In genomic region chr17:12632785-12633184, GRCh38 we compare ENCODE assay signal across 18 cellular contexts. TPM values are rescaled to one million over a fixed set of nuclear protein-coding genes. Genes with fewer than 3 reads are reported as not detected.
DNase-seq lines count a peak whose midpoint lies in the region; ATAC-seq and TF ChIP-seq lines count a peak whose summit lies in the region.
"Had no signal": no experiment of that assay in that cellular context is flagged by ENCODE, and none has a peak within 500 bp of the region (broad histone marks: within the 10 kb centered on the region; RNA-seq: fewer than 3 reads in every experiment).

No MANE protein-coding gene starts in this region.

- H3K9ac ChIP-seq in OCI-LY3 (ENCODE audit: low read length): peak overlapping the region; percentile 12; the same call in 1 of the 2 replicates

- H3K27ac ChIP-seq in OCI-LY3 (ENCODE audit: low read length) (peak overlapping the region; percentile 20; the same call in 1 of the 2 replicates), right atrium auricular region (peak overlapping the region; percentile 35 to 57), thoracic aorta (peak overlapping the region; percentile 87 to 97)
- H3K27ac ChIP-seq: 22Rv1, C4-2B had no signal

- no peaks in the 10 kb centered on the region for H3K9me3 ChIP-seq in OCI-LY3 (ENCODE audit: insufficient read depth, low read length)
- H3K9me3 ChIP-seq in right atrium auricular region: no peaks in the 10 kb centered on the region
- no peaks in the 10 kb centered on the region for H3K9me3 ChIP-seq in thoracic aorta

- H4K20me1 ChIP-seq in OCI-LY3 (ENCODE audit: insufficient read depth, low read length): no peaks in the 10 kb centered on the region

- TF ChIP-seq CTCF in OCI-LY3 (IDR thresholded peaks at IDR 0.05; ENCODE audit: low read depth, low read length): no peak
- no peak for TF ChIP-seq CTCF in right atrium auricular region (IDR thresholded peaks at IDR 0.05)
- no peak for TF ChIP-seq CTCF in thoracic aorta (IDR thresholded peaks at IDR 0.05)

- no peaks in the 10 kb centered on the region for H3K27me3 ChIP-seq in OCI-LY3 (ENCODE audit: low read depth, low read length)
- H3K27me3 ChIP-seq in right atrium auricular region: no peaks in the 10 kb centered on the region
- no peaks in the 10 kb centered on the region for H3K27me3 ChIP-seq in thoracic aorta (replicated peaks; ENCODE audit: insufficient read depth)

- ATAC-seq in Right ventricle myocardium inferior: peak; percentile 20
- no peak for ATAC-seq in Right ventricle myocardium superior (ENCODE audit: poor library complexity)
- no peak for ATAC-seq in thoracic aorta (ENCODE audit: insufficient number of reproducible peaks, low FRiP score, low read depth)
- ATAC-seq: A549, GM23338 had no signal

- H3K4me1 ChIP-seq in OCI-LY3 (ENCODE audit: low read length) (peaks cover 49% of the 10 kb centered on the region), right atrium auricular region (peaks cover 0 to under 1% of the 10 kb centered on the region in 2 donors), thoracic aorta (ENCODE audit: control insufficient read depth in 1 of 2, low read depth in 2 of 2) (peaks cover 34 to 81% of the 10 kb centered on the region in 2 donors)

- H3K4me3 ChIP-seq in OCI-LY3 (ENCODE audit: low read length): peak overlapping the region; percentile 24; the same call in 1 of the 2 replicates
- H3K4me3 ChIP-seq in right atrium auricular region: no peak overlapping the region
- no peak overlapping the region for H3K4me3 ChIP-seq in thoracic aorta
- H3K4me3 ChIP-seq: A549, GM23338 had no signal

- peak overlapping the region; percentile 38 for H3K4me2 ChIP-seq in OCI-LY3 (ENCODE audit: low read length)
- H3K4me2 ChIP-seq: A549, GM23338 had no signal

- H3K36me3 ChIP-seq in OCI-LY3 (replicated peaks; ENCODE audit: low read depth, low read length) (no peaks in the 10 kb centered on the region), right atrium auricular region (no peaks in the 10 kb centered on the region), thoracic aorta (no peaks in the 10 kb centered on the region)

- H2AFZ ChIP-seq in OCI-LY3 (ENCODE audit: low read depth, low read length): peak overlapping the region; percentile 34
- H2AFZ ChIP-seq: GM23338 had no signal

- DNase-seq in Right ventricle myocardium inferior (ENCODE audit: missing footprints) (no peak), Right ventricle myocardium superior (no peak), right atrium auricular region (ENCODE audit: low spot score) (no peak), thoracic aorta (ENCODE audit: low spot score) (no peak), head of caudate nucleus (no peak), SHP77 treated with DMSO at 0.1 percent for 48 hours (lab: John Stamatoyannopoulos, UW) (no peak), D341Med (ENCODE audit: low spot score) (no peak)
- DNase-seq: AML-193; CD4-positive, alpha-beta memory T cell; DMS79 treated with DMSO at 0.1 percent for 48 hours; GF-D8; HCEC 1CT had no signal

- H3K79me2 ChIP-seq in OCI-LY3 (ENCODE audit: low read length): no peaks in the 10 kb centered on the region

- intact Hi-C loops in Right ventricle myocardium inferior (cut with DNase I): no loop called here
- intact Hi-C loops in Right ventricle myocardium superior (cut with DNase I): no loop called here
- intact Hi-C loops in head of caudate nucleus (cut with DNase I): no loop called here

RNA-seq across cellular contexts. Expression of gene MYOCD, which starts 32.9 kb away (rescaled TPM):
- total RNA-seq in Right ventricle myocardium inferior (37.6 TPM), Right ventricle myocardium superior (33.7 TPM), right atrium auricular region (10 to 100 TPM; 50.6 to 65.1 TPM), thoracic aorta (100 to 1,000 TPM; 102 to 113 TPM)
- total RNA-seq: CD4-positive, alpha-beta memory T cell; HT-29 had no signal

Comparison
In these comparisons a context has a peak if more than half of its experiments do, and no peak if none do; other contexts are left out.
1. H3K27ac ChIP-seq: peak in every context shown above with its lines; median percentile 92 in thoracic aorta; 46 in right atrium auricular region; 20 in OCI-LY3.